Comparison of ENCODE assay signal across 8 cellular contexts in genomic region chr3:53709856-53710674, GRCh38.
A peak's percentile ranks its signal among the peaks of the same experiment; 100 is the strongest.
DNase-seq lines count a peak whose midpoint lies in the region; ATAC-seq and TF ChIP-seq lines count a peak whose summit lies in the region.

No MANE protein-coding gene starts in this region.

- H3K9me3 ChIP-seq in lower lobe of right lung = no peaks in the 10 kb centered on the region

- no peaks in the 10 kb centered on the region for H3K36me3 ChIP-seq in lower lobe of right lung

- DNase-seq in NCI-H524 treated with DMSO at 0.1 percent for 48 hours (lab: John Stamatoyannopoulos, UW) (peak; percentile 13), ecto neural progenitor cell (ENCODE audit: low spot score) (peak; percentile 86), lower lobe of right lung (peak; percentile 89)
- DNase-seq in activated CD4-positive, alpha-beta T cell treated with anti-CD3 and anti-CD28 coated beads, Interleukin-2, amount 50 U/mL, for 4 hours = peak; percentile 37 to 44
- peak; percentile 6 for DNase-seq in stimulated activated CD8-positive, alpha-beta memory T cell treated with anti-CD3 and anti-CD28 coated beads, Interleukin-12 subunit alpha, Interleukin-12 subunit beta, amount 100 ng/mL, for 1 hour (ENCODE audit: low read depth)

- intact Hi-C loops in lower lobe of right lung (cut with DNase I) = loop anchor here (10.0 kb wide), 1 partner anchor 335 kb away; no protein-coding TSS in a partner anchor

- peaks cover 63% of the 10 kb centered on the region for H3K4me1 ChIP-seq in lower lobe of right lung

- ATAC-seq in HG02798 (IDR thresholded peaks at IDR 0.05; ENCODE audit: poor library complexity, unreplicated experiment) (peak; percentile 70), lower lobe of right lung (peak; percentile 80 to 86), HG03521 (IDR thresholded peaks at IDR 0.05; ENCODE audit: unreplicated experiment) (no peak)

- peak overlapping the region; percentile 24 for H3K27ac ChIP-seq in lower lobe of right lung

- no peaks in the 10 kb centered on the region for H3K27me3 ChIP-seq in lower lobe of right lung (ENCODE audit: low read depth)

- TF ChIP-seq CTCF in GM12873 (IDR thresholded peaks at IDR 0.05; ENCODE audit: insufficient read depth, low read depth, low read length, missing control alignments) (peak; percentile 80), lower lobe of right lung (IDR thresholded peaks at IDR 0.05) (peak; percentile 82)

- H3K4me3 ChIP-seq in lower lobe of right lung = no peak overlapping the region

Comparison
In these comparisons a context has a peak if more than half of its experiments do, and no peak if none do; other contexts are left out.
1. DNase-seq: peak in every context shown above with its lines; median percentile 89 in lower lobe of right lung; 86 in ecto neural progenitor cell; 40 in activated CD4-positive, alpha-beta T cell treated with anti-CD3 and anti-CD28 coated beads, Interleukin-2, amount 50 U/mL, for 4 hours; 13 in NCI-H524 treated with DMSO at 0.1 percent for 48 hours; 6 in stimulated activated CD8-positive, alpha-beta memory T cell treated with anti-CD3 and anti-CD28 coated beads, Interleukin-12 subunit alpha, Interleukin-12 subunit beta, amount 100 ng/mL, for 1 hour.